27 cellular contexts compared by ENCODE assay signal in genomic region chr3:129758921-129759320, GRCh38.
DNase-seq lines count a peak whose midpoint lies in the region; ATAC-seq, FAIRE-seq and TF ChIP-seq lines count a peak whose summit lies in the region.
"Had no signal": no experiment of that assay in that cellular context is flagged by ENCODE, and none has a peak within 500 bp of the region (broad histone marks: within the 10 kb centered on the region; RNA-seq: fewer than 3 reads in every experiment).

No MANE protein-coding gene starts in this region.

- in situ Hi-C loops in HepG2 (cut with HindIII; ENCODE audit: extremely low pct_ligation_motif_present, low pct_unique_long_range_greater_than_20kb): no loop called here

- no peak overlapping the region for H3K9ac ChIP-seq in HepG2 (ENCODE audit: insufficient read depth, low read depth, low read length)
- H3K9ac ChIP-seq: GM23248 had no signal

- POLR2A ChIA-PET in HepG2 (lab: Yijun Ruan, JAX): no interaction called here
- POLR2A ChIA-PET in T-cell (lab: Charles Lee): no interaction called here

- no peak for TF ChIP-seq RAD21 in HepG2 (CRISPR knock-in tag; IDR thresholded peaks at IDR 0.05)

- H3K4me3 Mint-ChIP-seq in T-cell: no peak overlapping the region
- H3K4me3 Mint-ChIP-seq: CD4-positive, alpha-beta T cell; H9; HFFc6; IgD-negative memory B cell had no signal

- TF ChIP-seq EP300 in HepG2 (IDR thresholded peaks at IDR 0.05; ENCODE audit: low read depth in 2 of 2, low read length in 2 of 2): no peak
- no peak for TF ChIP-seq EP300 in HepG2 (CRISPR knock-in tag; IDR thresholded peaks at IDR 0.05; ENCODE audit: borderline replicate concordance)

- peaks cover 33% of the 10 kb centered on the region for H3K36me3 Mint-ChIP-seq in T-cell

- H3K9me3 ChIP-seq in HepG2 (ENCODE audit: low read length) (no peaks in the 10 kb centered on the region), right lobe of liver (no peaks in the 10 kb centered on the region)

- CTCF ChIA-PET in HepG2 (lab: Yijun Ruan, JAX; ENCODE audit: low intra/inter-chr PET ratio, low total read pairs): no interaction called here
- CTCF ChIA-PET in T-cell (lab: Charles Lee): no interaction called here

- FAIRE-seq in HepG2 (lab: Jason Lieb, UNC): peak; percentile 54
- FAIRE-seq: D721Med, G401.6, RCC 7860 had no signal

- no peaks in the 10 kb centered on the region for H3K36me3 ChIP-seq in HepG2 (replicated peaks in 1 of 2; ENCODE audit: control insufficient read depth in 1 of 2, insufficient read depth in 2 of 2, low read length in 2 of 2)
- H3K36me3 ChIP-seq in right lobe of liver: no peaks in the 10 kb centered on the region

- H3K27ac Mint-ChIP-seq in T-cell: no peak overlapping the region
- H3K27ac Mint-ChIP-seq: CD4-positive, alpha-beta T cell; H9; HFFc6; IgD-negative memory B cell had no signal

- H2AFZ ChIP-seq in HepG2 (ENCODE audit: low read length): no peak overlapping the region
- H2AFZ ChIP-seq: GM23248 had no signal

- H4K20me1 ChIP-seq in HepG2 (ENCODE audit: insufficient read depth, low read length): no peaks in the 10 kb centered on the region

- H3K4me3 ChIP-seq in HepG2 (replicated peaks in 1 of 3; ENCODE audit: insufficient read depth in 1 of 3, low read depth in 2 of 3, low read length in 3 of 3) (no peak overlapping the region), right lobe of liver (no peak overlapping the region)
- H3K4me3 ChIP-seq: GM23248, SK-N-MC had no signal

- ATAC-seq in HepG2 (no peak), right lobe of liver (no peak), T-cell (replicated peaks in 1 of 4) (no peak), GM19351 (IDR thresholded peaks at IDR 0.05; ENCODE audit: unreplicated experiment) (no peak)

- peaks cover 1% of the 10 kb centered on the region for H3K4me1 ChIP-seq in HepG2 (ENCODE audit: insufficient read depth, low read length)
- peaks cover 0 to 5% (median 0%) of the 10 kb centered on the region in 4 donors for H3K4me1 ChIP-seq in right lobe of liver

- no peak overlapping the region for H3K4me2 ChIP-seq in HepG2 (ENCODE audit: low read depth, low read length)

- H3K9me3 Mint-ChIP-seq in T-cell: peaks cover 0 to 8% (median under 1%) of the 10 kb centered on the region in 3 donors
- H3K9me3 Mint-ChIP-seq: HFFc6 had no signal

- no peaks in the 10 kb centered on the region for H3K27me3 Mint-ChIP-seq in T-cell
- H3K27me3 Mint-ChIP-seq: CD4-positive, alpha-beta T cell; IgD-negative memory B cell had no signal

- DNase-seq in HepG2 (ENCODE audit: low spot score) (no peak), right lobe of liver (no peak), M059J (ENCODE audit: low read depth) (peak; percentile 49), myocyte (ENCODE audit: low read depth) (peak; percentile 59), T-cell (no peak), ureter (ENCODE audit: low spot score) (no peak)
- DNase-seq: 8988T; CD4-positive, alpha-beta T cell; DMS53; GM23248; H9; HFFc6; MV-4-11; NCI-H1105; NCI-H146; NCI-H1930; NCI-H2107; NCI-H446; NCI-H524 treated with DMSO at 0.1 percent for 48 hours; NCI-H774; SIG-M5 had no signal

- 93% methylated on average over 1 of the region's 1 CpG for WGBS in HepG2 (ENCODE audit: low lambda C conversion rate)
- 78% methylated on average over 1 of the region's 1 CpG for WGBS in right lobe of liver (ENCODE audit: insufficient coverage, low coverage, low lambda C conversion rate, missing lambda C conversion rate)

- intact Hi-C loops in HepG2 (cut with micrococcal nuclease; ENCODE audit: unreplicated experiment) (no loop called here), right lobe of liver (cut with DNase I) (no loop called here)

- TF ChIP-seq POLR2A in HepG2 (IDR thresholded peaks at IDR 0.05; ENCODE audit: insufficient read depth in 1 of 2, low read depth in 2 of 2, low read length in 2 of 2): no peak
- TF ChIP-seq POLR2A in right lobe of liver (IDR thresholded peaks at IDR 0.05): no peak

- peaks cover 2% of the 10 kb centered on the region for H3K79me2 ChIP-seq in HepG2 (ENCODE audit: insufficient read depth, low read length)

- H3K4me1 Mint-ChIP-seq in T-cell: peaks cover 0 to 3% (median 2%) of the 10 kb centered on the region in 3 donors
- H3K4me1 Mint-ChIP-seq: H9 had no signal

- TF ChIP-seq CTCF in HepG2 (CRISPR knock-in tag; IDR thresholded peaks at IDR 0.05) (no peak), right lobe of liver (IDR thresholded peaks at IDR 0.05) (no peak)

- no TSS peak for BruUV-seq in HepG2 (replicated peaks; lab: Mats Ljungman, UMichigan)

- no peaks in the 10 kb centered on the region for H3K27me3 ChIP-seq in HepG2 (ENCODE audit: control insufficient read depth in 1 of 2, insufficient read depth in 2 of 2, low read length in 2 of 2)
- no peaks in the 10 kb centered on the region for H3K27me3 ChIP-seq in right lobe of liver

- H3K27ac ChIP-seq in HepG2 (ENCODE audit: extremely low read length, insufficient read depth, low read length) (no peak overlapping the region), right lobe of liver (no peak overlapping the region)
- H3K27ac ChIP-seq: GM23248 had no signal

TF ChIP-seq in HepG2, 621 proteins besides CTCF, POLR2A, EP300 and RAD21:
- no peak for TF ChIP-seq REST (IDR thresholded peaks at IDR 0.05; ENCODE audit: borderline replicate concordance in 1 of 2, low read depth in 1 of 2, low read length in 2 of 2)
- no peak for TF ChIP-seq ZNF740 (CRISPR knock-in tag; IDR thresholded peaks at IDR 0.05)
- TF ChIP-seq NFYC (CRISPR knock-in tag; IDR thresholded peaks at IDR 0.05): no peak
- no peak for TF ChIP-seq HHEX (CRISPR knock-in tag; IDR thresholded peaks at IDR 0.05)
- TF ChIP-seq NKX3-1 (CRISPR knock-in tag; IDR thresholded peaks at IDR 0.05): no peak
- TF ChIP-seq SOX13 (IDR thresholded peaks at IDR 0.05): no peak
- TF ChIP-seq SOX13 (CRISPR knock-in tag; conservative IDR thresholded peaks at IDR 0.05 in 1 of 2, IDR thresholded peaks at IDR 0.05 in 1 of 2): no peak
- no peak for TF ChIP-seq MXI1 (IDR thresholded peaks at IDR 0.05; ENCODE audit: borderline replicate concordance, low read depth, low read length)
- no peak for TF ChIP-seq ZSCAN21 (CRISPR knock-in tag; IDR thresholded peaks at IDR 0.05; ENCODE audit: borderline replicate concordance)
- no peak for TF ChIP-seq ELF4 (CRISPR knock-in tag; IDR thresholded peaks at IDR 0.05; ENCODE audit: borderline replicate concordance)
- TF ChIP-seq IRF9 (CRISPR knock-in tag; IDR thresholded peaks at IDR 0.05; ENCODE audit: borderline replicate concordance): no peak
- no peak for TF ChIP-seq PHF8 (CRISPR knock-in tag; IDR thresholded peaks at IDR 0.05)

Comparison
In these comparisons a context has a peak if more than half of its experiments do, and no peak if none do; other contexts are left out.
1. DNase-seq: peak in M059J (single experiment) and myocyte (single experiment); none in HepG2 (single experiment), right lobe of liver (0 of 3), T-cell (0 of 34) and ureter (single experiment).